ENCODE assay signal across 18 cellular contexts in genomic region chr9:136332482-136332983, GRCh38. TPM values are rescaled to one million over a fixed set of nuclear protein-coding genes. Genes with fewer than 3 reads are reported as not detected.
DNase-seq lines count a peak whose midpoint lies in the region; ATAC-seq, FAIRE-seq and TF ChIP-seq lines count a peak whose summit lies in the region.
"Had no signal": no experiment of that assay in that cellular context is flagged by ENCODE, and none has a peak within 500 bp of the region (broad histone marks: within the 10 kb centered on the region; RNA-seq: fewer than 3 reads in every experiment).

No MANE protein-coding gene starts in this region.

- H2BK120ac ChIP-seq in neuronal stem cell (ENCODE audit: low read depth, low read length) = no peak overlapping the region

- no peaks in the 10 kb centered on the region for H3K27me3 Mint-ChIP-seq in astrocyte (ENCODE audit: low read depth, unreplicated experiment)
- H3K27me3 Mint-ChIP-seq: CD8-positive, alpha-beta memory T cell had no signal

- H3K4me1 ChIP-seq in BLaER1 treated with 17β-estradiol and CSF1 and Interleukin-3, amounts not matched to agents 10 nM and 100 nM = peaks cover 26 to 60% (median 53%) of the 10 kb centered on the region in 10 experiments
- peaks cover 61% of the 10 kb centered on the region for H3K4me1 ChIP-seq in Karpas-422 (ENCODE audit: low read length)
- peaks cover 32% of the 10 kb centered on the region for H3K4me1 ChIP-seq in astrocyte (ENCODE audit: insufficient read depth, low read length)
- H3K4me1 ChIP-seq in neuronal stem cell (ENCODE audit: control insufficient read depth in 2 of 2, insufficient read depth in 1 of 2, low read depth in 1 of 2, low read length in 2 of 2) = peaks cover 12 to 14% of the 10 kb centered on the region in 2 donors
- H3K4me1 ChIP-seq: BE2C had no signal

- H3K79me2 ChIP-seq in Karpas-422 (ENCODE audit: low read length) (no peaks in the 10 kb centered on the region), astrocyte (ENCODE audit: insufficient read depth, low read length) (peaks cover 73% of the 10 kb centered on the region)

- no peak overlapping the region for H2BK12ac ChIP-seq in neuronal stem cell (ENCODE audit: low read length)

- peaks cover 48% of the 10 kb centered on the region for H3K79me1 ChIP-seq in neuronal stem cell (ENCODE audit: low read depth, low read length)

- H3K4me1 Mint-ChIP-seq in astrocyte (ENCODE audit: low read depth, unreplicated experiment) = peaks cover 11% of the 10 kb centered on the region

- H3K9me3 ChIP-seq in BLaER1 treated with 17β-estradiol and CSF1 and Interleukin-3, amounts not matched to agents 10 nM and 100 nM (replicated peaks in 1 of 11) = no peaks in the 10 kb centered on the region
- H3K9me3 ChIP-seq in Karpas-422 (ENCODE audit: low read length) (no peaks in the 10 kb centered on the region), astrocyte (ENCODE audit: insufficient read depth, low read depth, low read length) (no peaks in the 10 kb centered on the region), neuronal stem cell (replicated peaks in 1 of 2; ENCODE audit: control insufficient read depth in 2 of 2, insufficient read depth in 1 of 2, low read depth in 1 of 2, low read length in 2 of 2) (no peaks in the 10 kb centered on the region)
- H3K9me3 ChIP-seq: A549, BE2C, Caco-2 had no signal

- H3K14ac ChIP-seq in neuronal stem cell (ENCODE audit: low read length) = no peak overlapping the region

- no peak for ATAC-seq in GM18868 (IDR thresholded peaks at IDR 0.05; ENCODE audit: unreplicated experiment)
- ATAC-seq: A549 had no signal

- H3K4me2 ChIP-seq in BLaER1 treated with 17β-estradiol and CSF1 and Interleukin-3, amounts not matched to agents 10 nM and 100 nM = peak overlapping the region in 8 of 11 experiments; percentile 38 to 100 (median 96); a peak in 13 of 22 replicates
- H3K4me2 ChIP-seq in Karpas-422 (ENCODE audit: low read depth, low read length, poor library complexity, severe bottlenecking) (peak overlapping the region; percentile 41), astrocyte (ENCODE audit: low read length) (no peak overlapping the region), neuronal stem cell (ENCODE audit: insufficient read depth, low read length, poor library complexity, severe bottlenecking) (no peak overlapping the region)
- H3K4me2 ChIP-seq: A549 had no signal

- no peaks in the 10 kb centered on the region for H3K9me2 ChIP-seq in Karpas-422 (replicated peaks; ENCODE audit: insufficient read depth, low read length)

- H3K36me3 Mint-ChIP-seq in astrocyte (ENCODE audit: low read depth, unreplicated experiment) = peaks cover 3% of the 10 kb centered on the region
- H3K36me3 Mint-ChIP-seq: CD8-positive, alpha-beta memory T cell had no signal

- peaks cover 0 to 97% (median 82%) of the 10 kb centered on the region in 11 experiments; a peak in 20 of 22 replicates for H4K20me1 ChIP-seq in BLaER1 treated with 17β-estradiol and CSF1 and Interleukin-3, amounts not matched to agents 10 nM and 100 nM
- H4K20me1 ChIP-seq in Karpas-422 (ENCODE audit: insufficient read depth, low read depth, low read length) = no peaks in the 10 kb centered on the region; the same call in 1 of the 2 replicates
- peaks cover 92% of the 10 kb centered on the region for H4K20me1 ChIP-seq in astrocyte (ENCODE audit: insufficient read depth, low read length)

- no CpG with 5 or more reads among the region's 11 CpGs for WGBS in neuronal stem cell (ENCODE audit: extremely low coverage in 2 of 2, insufficient read length in 2 of 2, insufficient replicate concordance in 1 of 2), 2 donors

- peak; percentile 43 for DNase-seq in Karpas-422
- DNase-seq in astrocyte (ENCODE audit: low read depth) = no peak
- no peak for DNase-seq in neuronal stem cell (ENCODE audit: low spot score)
- DNase-seq in activated CD4-positive, CD25-positive, alpha-beta regulatory T cell (lab: John Stamatoyannopoulos, UW) = no peak
- DNase-seq: BE2C; Caco-2; CD8-positive, alpha-beta memory T cell; DND-41; GDM1; HCEC 1CT had no signal

- FAIRE-seq in astrocyte (lab: Jason Lieb, UNC) = no peak
- FAIRE-seq: A549, GM12892, GM19239, H1, HTR-8/SVneo had no signal

- TF ChIP-seq CTCF in astrocyte (IDR thresholded peaks at IDR 0.05; ENCODE audit: insufficient read depth, low read depth, low read length) = no peak

- H2AFZ ChIP-seq in Karpas-422 (ENCODE audit: low read length) (no peak overlapping the region), astrocyte (ENCODE audit: low read depth, low read length) (no peak overlapping the region), neuronal stem cell (ENCODE audit: low read length) (no peak overlapping the region)

- H4K8ac ChIP-seq in neuronal stem cell (ENCODE audit: low read depth, low read length) = no peak overlapping the region

- H3K4me3 ChIP-seq in BLaER1 treated with 17β-estradiol and CSF1 and Interleukin-3, amounts not matched to agents 10 nM and 100 nM = no peak overlapping the region
- H3K4me3 ChIP-seq in Karpas-422 (ENCODE audit: low read length) (no peak overlapping the region), astrocyte (ENCODE audit: insufficient read depth, low read depth, low read length) (no peak overlapping the region), neuronal stem cell (ENCODE audit: low read length in 2 of 2) (no peak overlapping the region)
- H3K4me3 ChIP-seq: A549 had no signal

- no peak overlapping the region for H3K4me3 Mint-ChIP-seq in astrocyte (ENCODE audit: unreplicated experiment)
- H3K4me3 Mint-ChIP-seq: CD8-positive, alpha-beta memory T cell had no signal

- H3K27me3 ChIP-seq in BLaER1 treated with 17β-estradiol and CSF1 and Interleukin-3, amounts not matched to agents 10 nM and 100 nM = no peaks in the 10 kb centered on the region
- no peaks in the 10 kb centered on the region for H3K27me3 ChIP-seq in Karpas-422 (ENCODE audit: low read length)
- H3K27me3 ChIP-seq in astrocyte (ENCODE audit: insufficient read depth, low read length) = no peaks in the 10 kb centered on the region
- H3K27me3 ChIP-seq in neuronal stem cell (ENCODE audit: control insufficient read depth in 3 of 3, insufficient read depth in 3 of 3, low read depth in 1 of 3, low read length in 3 of 3) = no peaks in the 10 kb centered on the region
- H3K27me3 ChIP-seq: BE2C had no signal

- no peaks in the 10 kb centered on the region for H3K9me3 Mint-ChIP-seq in astrocyte (ENCODE audit: unreplicated experiment)
- H3K9me3 Mint-ChIP-seq: CD8-positive, alpha-beta memory T cell had no signal

- H3K23ac ChIP-seq in neuronal stem cell (ENCODE audit: low read depth, low read length, poor library complexity) = peak overlapping the region; percentile 73

- H3K4ac ChIP-seq in neuronal stem cell (ENCODE audit: low read length) = no peak overlapping the region

- H2BK15ac ChIP-seq in neuronal stem cell (ENCODE audit: low read length) = no peak overlapping the region

- peak overlapping the region in 8 of 11 experiments; percentile 8 to 95 (median 50); a peak in 8 of 22 replicates for H3K9ac ChIP-seq in BLaER1 treated with 17β-estradiol and CSF1 and Interleukin-3, amounts not matched to agents 10 nM and 100 nM
- 0 out of 2 replicates have a peak overlapping the region, but pooled peaks have one; percentile 47 for H3K9ac ChIP-seq in Karpas-422 (ENCODE audit: low read length)
- no peak overlapping the region for H3K9ac ChIP-seq in astrocyte (ENCODE audit: low read length)
- no peak overlapping the region for H3K9ac ChIP-seq in neuronal stem cell (ENCODE audit: low read depth, low read length, poor library complexity)

- H2BK5ac ChIP-seq in neuronal stem cell (ENCODE audit: low read length) = no peak overlapping the region

- H3K36me3 ChIP-seq in BLaER1 treated with 17β-estradiol and CSF1 and Interleukin-3, amounts not matched to agents 10 nM and 100 nM = peaks cover 4 to 69% (median 59%) of the 10 kb centered on the region in 11 experiments; a peak in 21 of 22 replicates
- no peaks in the 10 kb centered on the region for H3K36me3 ChIP-seq in Karpas-422 (ENCODE audit: insufficient read depth, low read length)
- H3K36me3 ChIP-seq in astrocyte (ENCODE audit: insufficient read depth, low read length) = no peaks in the 10 kb centered on the region
- peaks cover 11 to 36% of the 10 kb centered on the region in 2 donors for H3K36me3 ChIP-seq in neuronal stem cell (replicated peaks in 1 of 2; ENCODE audit: control insufficient read depth in 2 of 2, insufficient read depth in 2 of 2, low read length in 2 of 2)

- H2AK5ac ChIP-seq in neuronal stem cell (ENCODE audit: low read depth, low read length) = no peak overlapping the region

- peak overlapping the region; percentile 34 for H3K27ac Mint-ChIP-seq in astrocyte (ENCODE audit: unreplicated experiment)

- H3K18ac ChIP-seq in neuronal stem cell (ENCODE audit: low read length) = no peak overlapping the region

- peak overlapping the region in 1 of 11 experiments; percentile 52; a peak in 1 of 22 replicates for H3K27ac ChIP-seq in BLaER1 treated with 17β-estradiol and CSF1 and Interleukin-3, amounts not matched to agents 10 nM and 100 nM
- H3K27ac ChIP-seq in Karpas-422 (ENCODE audit: low read length) = peak overlapping the region; percentile 42
- H3K27ac ChIP-seq in astrocyte (ENCODE audit: low read depth, low read length) = no peak overlapping the region
- no peak overlapping the region for H3K27ac ChIP-seq in neuronal stem cell (replicated peaks; ENCODE audit: low read length)
- H3K27ac ChIP-seq: A549 had no signal

- no peak overlapping the region for H4K91ac ChIP-seq in neuronal stem cell (ENCODE audit: low read depth, low read length, poor library complexity)

RNA-seq across cellular contexts. Expression of gene GPSM1, which starts 5.2 kb away (rescaled TPM):
- total RNA-seq in Karpas-422 (2014; rRNA removed; shearing (Covaris generic); ENCODE audit: low replicate concordance) = 11.7 and 38.4 TPM in 2 replicates
- total RNA-seq in astrocyte = 52.6 and 59.4 TPM in 2 replicates
- 37.4 TPM for polyA plus RNA-seq in neuronal stem cell (2013, experiment 1 of 2)
- polyA plus RNA-seq in neuronal stem cell (2013, experiment 2 of 2) = 37.2 TPM

RNA-seq across cellular contexts. Expression of gene CCDC187, which starts 28.6 kb away (rescaled TPM):
- 0.34 and 0.43 TPM in 2 replicates for total RNA-seq in Karpas-422 (2014; rRNA removed; shearing (Covaris generic); ENCODE audit: low replicate concordance)
- total RNA-seq in astrocyte = 0.09 TPM in 1 of 2 replicates, not detected in the other
- 0.08 TPM for polyA plus RNA-seq in neuronal stem cell (2013, experiment 1 of 2)
- 0.08 TPM for polyA plus RNA-seq in neuronal stem cell (2013, experiment 2 of 2)
- total RNA-seq: CD8-positive, alpha-beta memory T cell; H1 had no signal
- polyA plus RNA-seq: AG04450; CD8-positive, alpha-beta memory T cell had no signal

RNA-seq across cellular contexts. Expression of gene DNLZ, which starts 31.0 kb away (rescaled TPM):
- 40.1 and 104 TPM in 2 replicates for total RNA-seq in Karpas-422 (2014; rRNA removed; shearing (Covaris generic); ENCODE audit: low replicate concordance)
- 14.0 and 17.4 TPM in 2 replicates for total RNA-seq in astrocyte
- 6.7 TPM for polyA plus RNA-seq in neuronal stem cell (2013, experiment 1 of 2)
- polyA plus RNA-seq in neuronal stem cell (2013, experiment 2 of 2) = 6.9 TPM

RNA-seq across cellular contexts. Expression of gene CARD9, which starts 40.9 kb away (rescaled TPM):
- 1.3 and 2.9 TPM in 2 replicates for total RNA-seq in Karpas-422 (2014; rRNA removed; shearing (Covaris generic); ENCODE audit: low replicate concordance)
- total RNA-seq in astrocyte = 2.7 and 4.2 TPM in 2 replicates
- polyA plus RNA-seq in neuronal stem cell (2013, experiment 1 of 2) = 0.14 TPM
- 0.17 TPM for polyA plus RNA-seq in neuronal stem cell (2013, experiment 2 of 2)
- polyA plus RNA-seq: CD8-positive, alpha-beta memory T cell had no signal

Comparison
In these comparisons a context has a peak if more than half of its experiments do, and no peak if none do; other contexts are left out.
1. H3K4me2 ChIP-seq: peak in BLaER1 treated with 17β-estradiol and CSF1 and Interleukin-3, amounts not matched to agents 10 nM and 100 nM (8 of 11) and Karpas-422 (single experiment); none in astrocyte (single experiment) and neuronal stem cell (single experiment).
2. H3K9ac ChIP-seq: peak in BLaER1 treated with 17β-estradiol and CSF1 and Interleukin-3, amounts not matched to agents 10 nM and 100 nM (8 of 11) and Karpas-422 (single experiment); none in astrocyte (single experiment) and neuronal stem cell (single experiment).